ENCODE assay signal across 28 cellular contexts in the genomic region with DNA sequence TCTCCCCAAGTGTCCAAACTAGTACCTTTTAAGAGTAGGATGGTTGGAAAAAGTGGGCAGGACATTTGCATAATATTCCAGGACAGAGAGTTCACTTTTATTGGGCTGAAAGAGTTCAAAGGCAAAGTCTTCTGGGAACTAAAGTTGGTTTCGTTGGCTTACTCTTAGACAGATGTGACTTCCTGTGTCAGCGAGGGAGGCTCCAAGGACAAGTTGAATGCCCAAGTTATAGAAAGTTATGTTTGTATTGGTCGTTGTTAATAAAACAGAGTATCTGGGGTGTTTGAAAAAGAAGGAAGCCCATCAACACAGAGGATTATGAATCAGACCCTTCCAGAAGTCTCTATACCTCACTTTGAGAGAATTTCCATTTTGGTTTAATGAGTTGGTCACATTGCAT.
"Had no signal": no experiment of that assay in that cellular context is flagged by ENCODE, and none has a peak within 500 bp of the region (broad histone marks: within the 10 kb centered on the region; RNA-seq: fewer than 3 reads in every experiment).

No MANE protein-coding gene starts in this region.

- H3K4me3 Mint-ChIP-seq: activated CD8-positive, alpha-beta T cell treated with anti-CD3 and anti-CD28 coated beads, Interleukin-2, amount 10 ng/mL, durations not matched to agents 7 days and 5 days; activated naive CD8-positive, alpha-beta T cell treated with anti-CD3 and anti-CD28 coated beads, Interleukin-2, amount 50 U/mL, for 24 hours; T-helper 1 cell treated with Interleukin-12 subunit alpha and Interleukin-12 subunit beta and Interleukin-4 antibody, amounts not matched to agents 30 μg/mL and 1 μg/mL, for 36 hours; WTC11 had no signal

- H3K9me3 Mint-ChIP-seq: activated naive CD8-positive, alpha-beta T cell treated with anti-CD3 and anti-CD28 coated beads, Interleukin-2, amount 50 U/mL, for 24 hours; T-helper 1 cell treated with Interleukin-12 subunit alpha and Interleukin-12 subunit beta and Interleukin-4 antibody, amounts not matched to agents 30 μg/mL and 1 μg/mL, for 36 hours had no signal

- H3K9me3 ChIP-seq: ascending aorta, body of pancreas, SJSA1 had no signal

- H3K27ac ChIP-seq: ascending aorta, body of pancreas, SJSA1 had no signal

- DNase-seq: activated CD4-positive, alpha-beta T cell treated with anti-CD3 and anti-CD28 coated beads for 48 hours; activated CD4-positive, alpha-beta T cell treated with anti-CD3 and anti-CD28 coated beads, Interleukin-2, amount 50 U/mL, for 4 hours; activated CD4-positive, CD25-positive, alpha-beta regulatory T cell treated with anti-CD3 and anti-CD28 coated beads, Interleukin-2, amount 50 U/mL, for 72 hours; activated CD8-positive, alpha-beta memory T cell treated with anti-CD3 and anti-CD28 coated beads, Interleukin-2, amount 50 U/mL, for 48 hours; activated CD8-positive, alpha-beta T cell treated with anti-CD3 and anti-CD28 coated beads, Interleukin-2, amount 10 ng/mL, durations not matched to agents 7 days and 5 days; activated naive CD8-positive, alpha-beta T cell treated with anti-CD3 and anti-CD28 coated beads, Interleukin-2, amount 50 U/mL, for 24 hours; activated T-cell treated with anti-CD3 and anti-CD28 coated beads, Interleukin-2, amount 50 U/mL, for 1 hour; amniotic stem cell; body of pancreas; central memory CD4-positive, alpha-beta T cell; KG1; NCI-H1048; NCI-H146; NCI-H187 treated with DMSO at 0.1 percent for 48 hours; NCI-H2171; NCI-H2227 treated with DMSO at 0.1 percent for 48 hours; NCI-H446 treated with DMSO at 0.1 percent for 48 hours; NCI-H524 treated with DMSO at 0.1 percent for 48 hours; NCI-H748 treated with DMSO at 0.1 percent for 48 hours; RPMI8226; SHP77 had no signal

- H3K27me3 Mint-ChIP-seq: activated naive CD8-positive, alpha-beta T cell treated with anti-CD3 and anti-CD28 coated beads, Interleukin-2, amount 50 U/mL, for 24 hours had no signal

- H3K4me3 ChIP-seq: ascending aorta, body of pancreas, SJSA1 had no signal

- H3K4me1 ChIP-seq: body of pancreas had no signal

- H3K27me3 ChIP-seq: ascending aorta, body of pancreas, SJSA1 had no signal

- H3K27ac Mint-ChIP-seq: activated CD8-positive, alpha-beta T cell treated with anti-CD3 and anti-CD28 coated beads, Interleukin-2, amount 10 ng/mL, durations not matched to agents 7 days and 5 days; activated naive CD4-positive, alpha-beta T cell treated with anti-CD3 and anti-CD28 coated beads, Interleukin-2, amount 50 U/mL, for 72 hours; activated naive CD8-positive, alpha-beta T cell treated with anti-CD3 and anti-CD28 coated beads, Interleukin-2, amount 50 U/mL, for 24 hours; T-helper 1 cell treated with Interleukin-12 subunit alpha and Interleukin-12 subunit beta and Interleukin-4 antibody, amounts not matched to agents 30 μg/mL and 1 μg/mL, for 36 hours; WTC11 had no signal

- H3K36me3 ChIP-seq: ascending aorta, SJSA1 had no signal

- ATAC-seq: activated CD8-positive, alpha-beta T cell treated with anti-CD3 and anti-CD28 coated beads, Interleukin-2, amount 10 ng/mL, durations not matched to agents 7 days and 5 days; activated naive CD4-positive, alpha-beta T cell treated with anti-CD3 and anti-CD28 coated beads, Interleukin-2, amount 50 U/mL, for 72 hours; activated naive CD8-positive, alpha-beta T cell treated with anti-CD3 and anti-CD28 coated beads, Interleukin-2, amount 50 U/mL, for 24 hours; body of pancreas; Panc1; SK-N-SH treated with all-trans-retinoic acid at 6 μM for 48 hours; WTC11 had no signal
